In genomic region chr7:114026486-114027089, GRCh38 we compare ENCODE assay signal across 8 cellular contexts.
DNase-seq lines count a peak whose midpoint lies in the region; ATAC-seq and TF ChIP-seq lines count a peak whose summit lies in the region.

No MANE protein-coding gene starts in this region.

- no peak for TF ChIP-seq EP300 in SK-N-SH (IDR thresholded peaks at IDR 0.05; ENCODE audit: borderline replicate concordance in 1 of 2, low read depth in 1 of 2, low read length in 1 of 2)

- H3K79me2 ChIP-seq in SK-N-SH (ENCODE audit: insufficient read depth) (no peaks in the 10 kb centered on the region), trophoblast cell (ENCODE audit: control insufficient read depth, insufficient read depth, low read length, poor library complexity) (no peaks in the 10 kb centered on the region)

- H3K27me3 ChIP-seq in A673 (replicated peaks; ENCODE audit: insufficient read depth, low read depth, low read length, poor library complexity) (peaks cover 42% of the 10 kb centered on the region), SK-N-SH (ENCODE audit: insufficient read depth) (peaks cover 44% of the 10 kb centered on the region; the same call in 1 of the 2 replicates), trophoblast cell (ENCODE audit: insufficient read depth, low read length) (no peaks in the 10 kb centered on the region)

- BruUV-seq in A673 (replicated peaks; lab: Mats Ljungman, UMichigan) = no TSS peak

- no peaks in the 10 kb centered on the region for H3K79me1 ChIP-seq in trophoblast cell (ENCODE audit: low read length)

- H3K9me2 ChIP-seq in SK-N-SH = no peaks in the 10 kb centered on the region

- H3K18ac ChIP-seq in trophoblast cell (ENCODE audit: low read length) = no peak overlapping the region

- no peaks in the 10 kb centered on the region for H3F3A ChIP-seq in SK-N-SH (replicated peaks; ENCODE audit: insufficient read depth)

- H3K4me1 ChIP-seq in A673 (ENCODE audit: insufficient read depth, low read length, poor library complexity, severe bottlenecking) = no peaks in the 10 kb centered on the region
- no peaks in the 10 kb centered on the region for H3K4me1 ChIP-seq in SK-N-SH (ENCODE audit: control insufficient read depth in 1 of 2, insufficient read depth in 2 of 2, low read depth in 1 of 2, low read length in 1 of 2)
- H3K4me1 ChIP-seq in trophoblast cell (ENCODE audit: control insufficient read depth in 1 of 2, insufficient read depth in 2 of 2, low read length in 2 of 2) = no peaks in the 10 kb centered on the region

- no peak overlapping the region for H2BK5ac ChIP-seq in trophoblast cell (ENCODE audit: low read depth, low read length, poor library complexity)

- no peak overlapping the region for H2BK12ac ChIP-seq in trophoblast cell (ENCODE audit: low read length)

- no peak overlapping the region for H3K23ac ChIP-seq in trophoblast cell (ENCODE audit: low read length)

- WGBS in SK-N-SH (ENCODE audit: low lambda C conversion rate) = 0% methylated on average over 1 of the region's 1 CpG
- no CpG with 5 or more reads among the region's 1 CpG for WGBS in trophoblast cell (ENCODE audit: extremely low coverage, insufficient coverage, insufficient read length)

- ATAC-seq in HG02678 (IDR thresholded peaks at IDR 0.05; ENCODE audit: unreplicated experiment) = peak; percentile 77

- H4K91ac ChIP-seq in trophoblast cell (ENCODE audit: low read depth, low read length) = no peak overlapping the region

- H2AK5ac ChIP-seq in trophoblast cell (ENCODE audit: low read length) = no peak overlapping the region

- CTCF ChIA-PET in A673 (lab: Charles Lee) = no interaction called here
- CTCF ChIA-PET in SK-N-SH (lab: Yijun Ruan, JAX) = interaction anchor here (0.6 to 2.1 kb wide), 14 partner anchors 9 to 1653 kb away, joined by 3 to 9 read pairs (median 4); no protein-coding TSS in a partner anchor

- TF ChIP-seq CTCF in A673 (conservative IDR thresholded peaks at IDR 0.05; ENCODE audit: low read depth, low read length) = peak; percentile 71
- TF ChIP-seq CTCF in GM12864 (IDR thresholded peaks at IDR 0.05; ENCODE audit: low read depth, low read length, missing control alignments) = peak; percentile 39
- peak; percentile 86 for TF ChIP-seq CTCF in SK-N-SH (IDR thresholded peaks at IDR 0.05)

- no peak overlapping the region for H4K8ac ChIP-seq in trophoblast cell (ENCODE audit: low read depth, low read length)

- intact Hi-C loops in A673 (cut with micrococcal nuclease; ENCODE audit: unreplicated experiment) = loop anchor here (2.0 to 10.0 kb wide), 3 partner anchors 378 to 1824 kb away; no protein-coding TSS in a partner anchor

- no peak overlapping the region for H3K14ac ChIP-seq in trophoblast cell (ENCODE audit: low read length)

- no peak overlapping the region for H3K4me2 ChIP-seq in SK-N-SH
- H3K4me2 ChIP-seq in trophoblast cell (ENCODE audit: low read length) = no peak overlapping the region

- H3K27ac ChIP-seq in A673 (ENCODE audit: low read depth, low read length, poor library complexity, severe bottlenecking) = no peak overlapping the region
- no peak overlapping the region for H3K27ac ChIP-seq in SK-N-SH (ENCODE audit: low read depth in 2 of 2, low read length in 1 of 2)
- H3K27ac ChIP-seq in trophoblast cell (ENCODE audit: low read depth, low read length) = no peak overlapping the region

- no peaks in the 10 kb centered on the region for H3K36me3 ChIP-seq in A673 (ENCODE audit: insufficient read depth, low read length, poor library complexity, severe bottlenecking)
- no peaks in the 10 kb centered on the region for H3K36me3 ChIP-seq in SK-N-SH (replicated peaks in 1 of 2; ENCODE audit: control insufficient read depth in 1 of 2, insufficient read depth in 2 of 2, low read length in 1 of 2)
- no peaks in the 10 kb centered on the region for H3K36me3 ChIP-seq in trophoblast cell (ENCODE audit: control insufficient read depth in 1 of 2, insufficient read depth in 2 of 2, low read length in 2 of 2)

- H2AFZ ChIP-seq in SK-N-SH (ENCODE audit: low read depth) = no peak overlapping the region
- no peak overlapping the region for H2AFZ ChIP-seq in trophoblast cell (ENCODE audit: insufficient read depth, low read length, poor library complexity)

- POLR2A ChIA-PET in A673 (lab: Charles Lee; ENCODE audit: low non-redundant PET) = no interaction called here
- POLR2A ChIA-PET in SK-N-SH (lab: Yijun Ruan, JAX) = no interaction called here

- no peaks in the 10 kb centered on the region for H3K9me3 ChIP-seq in A673 (ENCODE audit: low read depth, low read length, poor library complexity, severe bottlenecking)
- no peaks in the 10 kb centered on the region for H3K9me3 ChIP-seq in SK-N-SH
- H3K9me3 ChIP-seq in trophoblast cell (ENCODE audit: insufficient read depth, low read depth, low read length) = no peaks in the 10 kb centered on the region

- TF ChIP-seq RAD21 in SK-N-SH (IDR thresholded peaks at IDR 0.05; ENCODE audit: low read length) = peak; percentile 82

- DNase-seq in A673 (ENCODE audit: low spot score) = peak; percentile 76
- peak; percentile 21 for DNase-seq in GM12864 (ENCODE audit: low read depth)
- DNase-seq in NCI-H1092 (lab: John Stamatoyannopoulos, UW) = peak; percentile 81
- peak; percentile 28 for DNase-seq in SK-N-SH
- peak; percentile 36 for DNase-seq in fibroblast of gingiva (ENCODE audit: low read depth)
- DNase-seq in trophoblast cell = peak; percentile 23 to 94
- no peak for DNase-seq in activated effector memory CD4-positive, alpha-beta T cell treated with anti-CD3 and anti-CD28 coated beads, Interleukin-2, amount 50 U/mL, for 16 hours

- no peak overlapping the region for H3K4ac ChIP-seq in trophoblast cell (ENCODE audit: low read depth, low read length)

- no peak overlapping the region for H3K4me3 ChIP-seq in A673 (ENCODE audit: low read depth, low read length, poor library complexity, severe bottlenecking)
- H3K4me3 ChIP-seq in GM12864 (ENCODE audit: low read depth, low read length) = no peak overlapping the region
- no peak overlapping the region for H3K4me3 ChIP-seq in SK-N-SH (ENCODE audit: low read depth in 2 of 2, low read length in 1 of 2)
- no peak overlapping the region for H3K4me3 ChIP-seq in trophoblast cell (ENCODE audit: low read depth, low read length)

- no peak overlapping the region for H3K9ac ChIP-seq in SK-N-SH
- no peak overlapping the region for H3K9ac ChIP-seq in trophoblast cell (ENCODE audit: low read length)

- no peak overlapping the region for H4K12ac ChIP-seq in trophoblast cell (ENCODE audit: low read depth, low read length)

- H4K20me1 ChIP-seq in SK-N-SH (ENCODE audit: insufficient read depth) = no peaks in the 10 kb centered on the region

- H2BK120ac ChIP-seq in trophoblast cell (ENCODE audit: insufficient read depth, low read length, poor library complexity) = no peak overlapping the region

TF ChIP-seq in SK-N-SH, 30 proteins besides CTCF, POLR2A, EP300 and RAD21:
- TF ChIP-seq SMC3 (IDR thresholded peaks at IDR 0.05; ENCODE audit: low read depth, low read length) (peak; percentile 45), REST (IDR thresholded peaks at IDR 0.05; ENCODE audit: low read depth, low read length) (no peak), MEF2A (IDR thresholded peaks at IDR 0.05; ENCODE audit: borderline replicate concordance, low read depth) (no peak), FOXJ3 (CRISPR knock-in tag; IDR thresholded peaks at IDR 0.05) (no peak), RCOR1 (IDR thresholded peaks at IDR 0.05; ENCODE audit: low read length) (no peak), GATA2 (CRISPR knock-in tag; IDR thresholded peaks at IDR 0.05) (no peak), YY1 (IDR thresholded peaks at IDR 0.05; ENCODE audit: low read depth) (no peak)
TF ChIP-seq in SK-N-SH: peak in this region for 1.
